8 cellular contexts compared by ENCODE assay signal in genomic region chr6:84764332-84765049, GRCh38. TPM values are rescaled to one million over a fixed set of nuclear protein-coding genes. Genes with fewer than 3 reads are reported as not detected.
DNase-seq lines count a peak whose midpoint lies in the region; ATAC-seq and TF ChIP-seq lines count a peak whose summit lies in the region.
"Had no signal": no experiment of that assay in that cellular context is flagged by ENCODE, and none has a peak within 500 bp of the region (broad histone marks: within the 10 kb centered on the region; RNA-seq: fewer than 3 reads in every experiment).

TSS of gene TBX18 (minus strand) at chr6:84764598. CDS start at chr6:84764181, 417 bp downstream.

- no peak for TF ChIP-seq CTCF in dorsolateral prefrontal cortex (IDR thresholded peaks at IDR 0.05 in 54 of 56, conservative IDR thresholded peaks at IDR 0.05 in 2 of 56; ENCODE audit: low read depth in 1 of 56, partially characterized antibody in 56 of 56)
- TF ChIP-seq CTCF in left lung (IDR thresholded peaks at IDR 0.05): no peak
- TF ChIP-seq CTCF in OCI-LY7 (conservative IDR thresholded peaks at IDR 0.05; ENCODE audit: low read length): no peak

- ATAC-seq in left lung (peak; percentile 88), HG02973 (IDR thresholded peaks at IDR 0.05; ENCODE audit: unreplicated experiment) (no peak)
- peak; percentile 60 for ATAC-seq in stimulated activated naive CD8-positive, alpha-beta T cell treated with anti-CD3 and anti-CD28 coated beads, Interleukin-15, Interleukin-2, amounts not matched to agents 100 U/mL and 50 U/mL, for 24 hours

- no peaks in the 10 kb centered on the region for H4K20me1 ChIP-seq in OCI-LY7 (ENCODE audit: insufficient read depth, low read length)

- H3K27ac ChIP-seq in dorsolateral prefrontal cortex: peak within 1 kb of the TSS in 40 of 59 donors; percentile 13 to 92 (median 70)
- H3K27ac ChIP-seq in left lung: no peak within 1 kb of the TSS
- no peak within 1 kb of the TSS for H3K27ac ChIP-seq in OCI-LY7 (ENCODE audit: low read depth, low read length, poor library complexity, severe bottlenecking)

- H3K36me3 ChIP-seq in H7 (replicated peaks; ENCODE audit: control insufficient read depth, insufficient read depth, low read length) (no peaks in the 10 kb centered on the region), NT2/D1 (ENCODE audit: insufficient read depth, insufficient read length, low read length) (no peaks in the 10 kb centered on the region), left lung (no peaks in the 10 kb centered on the region), OCI-LY7 (ENCODE audit: insufficient read depth, low read length) (no peaks in the 10 kb centered on the region)

- CTCF ChIA-PET in OCI-LY7 (lab: Charles Lee; ENCODE audit: unreplicated experiment): no interaction called here

- peaks cover 96% of the 10 kb centered on the region for H3K27me3 ChIP-seq in H7 (ENCODE audit: control insufficient read depth, insufficient read depth, low read length)
- peaks cover 88% of the 10 kb centered on the region for H3K27me3 ChIP-seq in NT2/D1 (ENCODE audit: insufficient read depth, insufficient read length)
- H3K27me3 ChIP-seq in dorsolateral prefrontal cortex: peaks cover 21 to 100% (median 99%) of the 10 kb centered on the region in 45 donors
- H3K27me3 ChIP-seq in left lung: peaks cover 96 to 100% of the 10 kb centered on the region in 2 donors

- H3K9me2 ChIP-seq in OCI-LY7 (ENCODE audit: insufficient read depth, low read length): no peaks in the 10 kb centered on the region

- no peaks in the 10 kb centered on the region for H3K79me2 ChIP-seq in OCI-LY7 (ENCODE audit: insufficient read depth, low read depth, low read length)

- POLR2A ChIA-PET in OCI-LY7 (lab: Charles Lee): no interaction called here

- BruUV-seq in OCI-LY7 (replicated peaks; lab: Mats Ljungman, UMichigan): no TSS peak

- no peaks in the 10 kb centered on the region for H3K9me3 ChIP-seq in NT2/D1 (ENCODE audit: insufficient read depth, low read length)
- no peaks in the 10 kb centered on the region for H3K9me3 ChIP-seq in left lung
- H3K9me3 ChIP-seq in OCI-LY7 (ENCODE audit: low read length): no peaks in the 10 kb centered on the region

- intact Hi-C loops in dorsolateral prefrontal cortex (cut with DNase I): no loop called here
- intact Hi-C loops in left lung (cut with DNase I): no loop called here
- intact Hi-C loops in OCI-LY7 (cut with micrococcal nuclease; ENCODE audit: unreplicated experiment): no loop called here

- DNase-seq in H7 (peak; percentile 91), NT2/D1 (ENCODE audit: low read depth, low spot score) (peak; percentile 85), dorsolateral prefrontal cortex (peak in 5 of 10 donors; percentile 36 to 47 (median 43)), left lung (peak; percentile 59 to 82), OCI-LY7 (ENCODE audit: low spot score) (no peak)
- DNase-seq in stimulated activated naive CD8-positive, alpha-beta T cell treated with anti-CD3 and anti-CD28 coated beads, Interleukin-15, Interleukin-2, amounts not matched to agents 100 U/mL and 50 U/mL, for 24 hours: peak; percentile 34

- H3K4me2 ChIP-seq in OCI-LY7 (ENCODE audit: low read length): no peak within 1 kb of the TSS

- peak within 1 kb of the TSS; percentile 67 for H3K9ac ChIP-seq in NT2/D1 (ENCODE audit: insufficient read length, low read depth)

- peaks cover 5% of the 10 kb centered on the region for H3K4me1 ChIP-seq in NT2/D1 (ENCODE audit: insufficient read depth, insufficient read length)
- peaks cover 8 to 20% of the 10 kb centered on the region in 2 donors for H3K4me1 ChIP-seq in left lung
- H3K4me1 ChIP-seq in OCI-LY7 (ENCODE audit: insufficient read depth, low read length, poor library complexity, severe bottlenecking): no peaks in the 10 kb centered on the region

- no peak within 1 kb of the TSS for H2AFZ ChIP-seq in OCI-LY7 (ENCODE audit: low read length)

- H3K4me3 ChIP-seq in H7 (ENCODE audit: insufficient read depth, low read depth, low read length) (peak within 1 kb of the TSS; percentile 43), NT2/D1 (ENCODE audit: insufficient read length, low read depth) (peak within 1 kb of the TSS; percentile 50), dorsolateral prefrontal cortex (peak within 1 kb of the TSS in 57 of 59 donors; percentile 8 to 64 (median 46)), left lung (peak within 1 kb of the TSS; percentile 5 to 6), OCI-LY7 (ENCODE audit: low read depth, low read length, poor library complexity, severe bottlenecking) (no peak within 1 kb of the TSS)

RNA-seq across cellular contexts. Expression of gene TBX18, which starts in this region (rescaled TPM):
- under 0.01 TPM in 1 of 2 replicates, not detected in the other for total RNA-seq in H7 (2014; rRNA removed; shearing (Covaris generic))
- 10 to 100 TPM in 10 of 120 experiments, 1 to 10 TPM in 108, under 1 TPM in 2; 0.36 to 15.5 (median 3.5) TPM for total RNA-seq in dorsolateral prefrontal cortex
- under 1 TPM in 1 of 2 donors, not detected in 1; 0.60 TPM for total RNA-seq in left lung
- not detected in 2 replicates for total RNA-seq in OCI-LY7 (2014; rRNA removed; shearing (Covaris generic))
- not detected in 2 replicates for total RNA-seq in OCI-LY7 (2022)
- total RNA-seq: T-helper 2 cell treated with Interferon-gamma antibody and Interleukin-4, amounts not matched to agents 100 ng/mL and 5 ng/mL, for 36 hours had no signal

Comparison
In these comparisons a context has a peak if more than half of its experiments do, and no peak if none do; other contexts are left out.
1. Peak in DNase-seq and H3K4me3 ChIP-seq in H7; RNA of the gene not detected or under 1 TPM.
2. Peak in DNase-seq, ATAC-seq and H3K4me3 ChIP-seq in left lung; RNA of the gene not detected or under 1 TPM.
3. H3K27ac ChIP-seq: peak in dorsolateral prefrontal cortex (40 of 59); none in left lung (0 of 2) and OCI-LY7 (single experiment).